ENCODE assay signal across 11 cellular contexts in genomic region chr1:2451744-2452582, GRCh38. TPM values are rescaled to one million over a fixed set of nuclear protein-coding genes. Genes with fewer than 3 reads are reported as not detected.
DNase-seq lines count a peak whose midpoint lies in the region; ATAC-seq and TF ChIP-seq lines count a peak whose summit lies in the region.
"Had no signal": no experiment of that assay in that cellular context is flagged by ENCODE, and none has a peak within 500 bp of the region (broad histone marks: within the 10 kb centered on the region; RNA-seq: fewer than 3 reads in every experiment).

No MANE protein-coding gene starts in this region.

- peaks cover 0 to 8% of the 10 kb centered on the region in 2 donors for H3K4me1 ChIP-seq in thyroid gland
- H3K4me1 ChIP-seq: psoas muscle had no signal

- H3K27me3 Mint-ChIP-seq in nephron progenitor cell (ENCODE audit: low read depth, poor library complexity) = peaks cover 15% of the 10 kb centered on the region
- H3K27me3 Mint-ChIP-seq in activated T-helper 1 cell treated with anti-CD3 and anti-CD28 coated beads, Interleukin-12 subunit alpha, Interleukin-12 subunit beta, Interleukin-2, Interleukin-4 antibody, amounts not matched to agents 30 ng/mL and 10 ng/mL and 1 ng/mL, durations not matched to agents 14 hours and 24 hours and 36 hours (ENCODE audit: insufficient read depth) = no peaks in the 10 kb centered on the region

- H3K4me1 Mint-ChIP-seq in nephron progenitor cell = peaks cover 24% of the 10 kb centered on the region
- no peaks in the 10 kb centered on the region for H3K4me1 Mint-ChIP-seq in activated T-helper 1 cell treated with anti-CD3 and anti-CD28 coated beads, Interleukin-12 subunit alpha, Interleukin-12 subunit beta, Interleukin-2, Interleukin-4 antibody, amounts not matched to agents 30 ng/mL and 10 ng/mL and 1 ng/mL, durations not matched to agents 14 hours and 24 hours and 36 hours (ENCODE audit: low read depth)

- TF ChIP-seq CTCF in choroid plexus epithelial cell (conservative IDR thresholded peaks at IDR 0.05; ENCODE audit: low read depth, low read length) = no peak
- no peak for TF ChIP-seq CTCF in nephron progenitor cell (IDR thresholded peaks at IDR 0.05)
- TF ChIP-seq CTCF in thyroid gland (IDR thresholded peaks at IDR 0.05) = no peak

- H3K27ac Mint-ChIP-seq in nephron progenitor cell = no peak overlapping the region
- no peak overlapping the region for H3K27ac Mint-ChIP-seq in activated T-helper 1 cell treated with anti-CD3 and anti-CD28 coated beads, Interleukin-12 subunit alpha, Interleukin-12 subunit beta, Interleukin-2, Interleukin-4 antibody, amounts not matched to agents 30 ng/mL and 10 ng/mL and 1 ng/mL, durations not matched to agents 14 hours and 24 hours and 36 hours

- no peaks in the 10 kb centered on the region for H3K27me3 ChIP-seq in thyroid gland

- TF ChIP-seq POLR2A in thyroid gland (IDR thresholded peaks at IDR 0.05) = no peak

- DNase-seq in Daoy (ENCODE audit: low read depth) = peak; percentile 96
- DNase-seq in NCI-H2171 (lab: John Stamatoyannopoulos, UW) = peak; percentile 60
- peak; percentile 61 for DNase-seq in choroid plexus epithelial cell (ENCODE audit: low read depth)
- peak; percentile 36 for DNase-seq in nephron progenitor cell
- DNase-seq in thyroid gland = no peak
- no peak for DNase-seq in activated T-helper 1 cell treated with anti-CD3 and anti-CD28 coated beads, Interleukin-12 subunit alpha, Interleukin-12 subunit beta, Interleukin-2, Interleukin-4 antibody, amounts not matched to agents 30 ng/mL and 10 ng/mL and 1 ng/mL, durations not matched to agents 14 hours and 24 hours and 36 hours (ENCODE audit: low spot score)
- DNase-seq: activated CD4-positive, alpha-beta T cell treated with anti-CD3 and anti-CD28 coated beads for 1 hour; psoas muscle; stimulated activated CD8-positive, alpha-beta memory T cell treated with anti-CD3 and anti-CD28 coated beads, Interleukin-4, amount 100 ng/mL, for 48 hours had no signal

- H3K4me3 ChIP-seq in choroid plexus epithelial cell (ENCODE audit: low read depth, low read length) (no peak overlapping the region), thyroid gland (replicated peaks in 1 of 3) (no peak overlapping the region)
- H3K4me3 ChIP-seq: psoas muscle had no signal

- no peak for ATAC-seq in HG03432 (IDR thresholded peaks at IDR 0.05; ENCODE audit: unreplicated experiment)
- ATAC-seq in GM19463 (IDR thresholded peaks at IDR 0.05; ENCODE audit: unreplicated experiment) = no peak
- ATAC-seq: psoas muscle had no signal

- no peaks in the 10 kb centered on the region for H3K9me3 Mint-ChIP-seq in nephron progenitor cell
- H3K9me3 Mint-ChIP-seq in activated T-helper 1 cell treated with anti-CD3 and anti-CD28 coated beads, Interleukin-12 subunit alpha, Interleukin-12 subunit beta, Interleukin-2, Interleukin-4 antibody, amounts not matched to agents 30 ng/mL and 10 ng/mL and 1 ng/mL, durations not matched to agents 14 hours and 24 hours and 36 hours = no peaks in the 10 kb centered on the region

- WGBS in thyroid gland, 2 donors = 19 to 60% methylated on average over 1 to 23 of the region's 36 CpGs

- no peak overlapping the region for H3K27ac ChIP-seq in thyroid gland
- H3K27ac ChIP-seq: psoas muscle had no signal

- H3K9me3 ChIP-seq in thyroid gland = no peaks in the 10 kb centered on the region
- H3K9me3 ChIP-seq: psoas muscle had no signal

- no peak overlapping the region for H3K4me3 Mint-ChIP-seq in nephron progenitor cell
- H3K4me3 Mint-ChIP-seq in activated T-helper 1 cell treated with anti-CD3 and anti-CD28 coated beads, Interleukin-12 subunit alpha, Interleukin-12 subunit beta, Interleukin-2, Interleukin-4 antibody, amounts not matched to agents 30 ng/mL and 10 ng/mL and 1 ng/mL, durations not matched to agents 14 hours and 24 hours and 36 hours = no peak overlapping the region

- intact Hi-C loops in thyroid gland (cut with DNase I) = no loop called here
- intact Hi-C loops in activated T-helper 1 cell treated with anti-CD3 and anti-CD28 coated beads, Interleukin-12 subunit alpha, Interleukin-12 subunit beta, Interleukin-2, Interleukin-4 antibody, amounts not matched to agents 30 ng/mL and 10 ng/mL and 1 ng/mL, durations not matched to agents 14 hours and 24 hours and 36 hours (cut with micrococcal nuclease) = no loop called here

- H3K36me3 ChIP-seq in thyroid gland = no peaks in the 10 kb centered on the region

- H3K36me3 Mint-ChIP-seq in nephron progenitor cell (ENCODE audit: low read depth) = no peaks in the 10 kb centered on the region
- no peaks in the 10 kb centered on the region for H3K36me3 Mint-ChIP-seq in activated T-helper 1 cell treated with anti-CD3 and anti-CD28 coated beads, Interleukin-12 subunit alpha, Interleukin-12 subunit beta, Interleukin-2, Interleukin-4 antibody, amounts not matched to agents 30 ng/mL and 10 ng/mL and 1 ng/mL, durations not matched to agents 14 hours and 24 hours and 36 hours (ENCODE audit: low read depth)

RNA-seq across cellular contexts. Expression of gene PLCH2, which starts 24.1 kb away (rescaled TPM):
- 0.06 TPM in 1 of 2 replicates, not detected in the other for total RNA-seq in Daoy (2014; rRNA removed; shearing (Covaris generic))
- 1 to 10 TPM in 2 of 4 donors, under 1 TPM in 2; 0.29 to 2.2 (median 0.76) TPM for total RNA-seq in thyroid gland
- total RNA-seq in activated T-helper 1 cell treated with anti-CD3 and anti-CD28 coated beads, Interleukin-12 subunit alpha, Interleukin-12 subunit beta, Interleukin-2, Interleukin-4 antibody, amounts not matched to agents 30 ng/mL and 10 ng/mL and 1 ng/mL, durations not matched to agents 14 hours and 24 hours and 36 hours = 2.5 and 2.9 TPM in 2 replicates

RNA-seq across cellular contexts. Expression of gene PEX10, which starts 39.6 kb away (rescaled TPM):
- total RNA-seq in Daoy (2014; rRNA removed; shearing (Covaris generic)) = 33.4 and 36.3 TPM in 2 replicates
- 10 to 100 TPM; 25.0 to 35.2 (median 33.5) TPM for total RNA-seq in thyroid gland
- total RNA-seq in activated T-helper 1 cell treated with anti-CD3 and anti-CD28 coated beads, Interleukin-12 subunit alpha, Interleukin-12 subunit beta, Interleukin-2, Interleukin-4 antibody, amounts not matched to agents 30 ng/mL and 10 ng/mL and 1 ng/mL, durations not matched to agents 14 hours and 24 hours and 36 hours = 22.4 and 24.0 TPM in 2 replicates

Comparison
In these comparisons a context has a peak if more than half of its experiments do, and no peak if none do; other contexts are left out.
1. DNase-seq: peak in Daoy (single experiment), NCI-H2171 (single experiment), choroid plexus epithelial cell (single experiment) and nephron progenitor cell (single experiment); none in thyroid gland (0 of 2) and activated T-helper 1 cell treated with anti-CD3 and anti-CD28 coated beads, Interleukin-12 subunit alpha, Interleukin-12 subunit beta, Interleukin-2, Interleukin-4 antibody, amounts not matched to agents 30 ng/mL and 10 ng/mL and 1 ng/mL, durations not matched to agents 14 hours and 24 hours and 36 hours (single experiment).